Comparison of ENCODE assay signal across 1 cellular context in the genomic region with DNA sequence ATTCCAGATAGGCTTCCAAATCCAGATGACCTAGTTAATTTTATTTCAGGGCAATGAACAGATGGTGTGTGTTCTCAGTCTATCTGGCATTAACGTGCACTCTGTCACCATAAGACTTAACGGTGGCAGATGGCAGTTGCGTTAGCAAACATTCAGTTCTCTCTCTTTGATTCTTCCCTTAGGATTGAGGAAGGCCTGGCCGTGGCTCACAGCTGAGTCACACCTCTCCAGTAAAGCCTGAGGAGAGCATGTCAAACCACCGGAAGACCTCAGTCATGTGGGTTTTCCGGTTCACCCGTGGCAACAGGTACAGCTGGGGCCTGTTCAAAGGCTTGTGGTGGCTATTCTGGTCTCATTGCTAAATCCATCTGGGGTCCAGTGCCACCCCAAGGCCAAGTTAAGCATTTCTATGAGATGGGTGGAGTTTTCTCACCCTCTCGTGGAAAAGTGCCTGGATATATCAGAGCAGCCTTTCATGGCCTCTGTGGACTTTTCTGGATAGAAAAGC.
TF ChIP-seq lines count a peak whose summit lies in the region.

No MANE protein-coding gene starts in this region.

TF ChIP-seq in HepG2, 621 proteins besides CTCF, POLR2A, EP300 and RAD21 (continued from another document):
- TF ChIP-seq, protein P1, sequence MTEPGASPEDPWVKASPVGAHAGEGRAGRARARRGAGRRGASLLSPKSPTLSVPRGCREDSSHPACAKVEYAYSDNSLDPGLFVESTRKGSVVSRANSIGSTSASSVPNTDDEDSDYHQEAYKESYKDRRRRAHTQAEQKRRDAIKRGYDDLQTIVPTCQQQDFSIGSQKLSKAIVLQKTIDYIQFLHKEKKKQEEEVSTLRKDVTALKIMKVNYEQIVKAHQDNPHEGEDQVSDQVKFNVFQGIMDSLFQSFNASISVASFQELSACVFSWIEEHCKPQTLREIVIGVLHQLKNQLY (CRISPR knock-in tag; IDR thresholded peaks at IDR 0.05) = no peak
- TF ChIP-seq THAP8 (CRISPR knock-in tag; IDR thresholded peaks at IDR 0.05; ENCODE audit: borderline replicate concordance) = no peak
- TF ChIP-seq SSRP1 (CRISPR knock-in tag; IDR thresholded peaks at IDR 0.05) = no peak
- TF ChIP-seq HCFC1 (IDR thresholded peaks at IDR 0.05; ENCODE audit: low read depth, low read length) = no peak
- TF ChIP-seq, protein P2, sequence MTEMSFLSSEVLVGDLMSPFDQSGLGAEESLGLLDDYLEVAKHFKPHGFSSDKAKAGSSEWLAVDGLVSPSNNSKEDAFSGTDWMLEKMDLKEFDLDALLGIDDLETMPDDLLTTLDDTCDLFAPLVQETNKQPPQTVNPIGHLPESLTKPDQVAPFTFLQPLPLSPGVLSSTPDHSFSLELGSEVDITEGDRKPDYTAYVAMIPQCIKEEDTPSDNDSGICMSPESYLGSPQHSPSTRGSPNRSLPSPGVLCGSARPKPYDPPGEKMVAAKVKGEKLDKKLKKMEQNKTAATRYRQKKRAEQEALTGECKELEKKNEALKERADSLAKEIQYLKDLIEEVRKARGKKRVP (CRISPR knock-in tag; IDR thresholded peaks at IDR 0.05) = no peak
- no peak for TF ChIP-seq CBX5 (CRISPR knock-in tag; IDR thresholded peaks at IDR 0.05; ENCODE audit: borderline replicate concordance)
